ENCODE assay signal across 11 cellular contexts in genomic region chr11:121309688-121310087, GRCh38. TPM values are rescaled to one million over a fixed set of nuclear protein-coding genes. Genes with fewer than 3 reads are reported as not detected.
DNase-seq lines count a peak whose midpoint lies in the region; ATAC-seq lines count a peak whose summit lies in the region.
"Had no signal": no experiment of that assay in that cellular context is flagged by ENCODE, and none has a peak within 500 bp of the region (broad histone marks: within the 10 kb centered on the region; RNA-seq: fewer than 3 reads in every experiment).

No MANE protein-coding gene starts in this region.

- ATAC-seq in GM21423 (IDR thresholded peaks at IDR 0.05; ENCODE audit: unreplicated experiment) (peak; percentile 77), HG03103 (IDR thresholded peaks at IDR 0.05; ENCODE audit: low read depth, unreplicated experiment) (peak; percentile 76), naive B cell (ENCODE audit: low read depth in 2 of 2) (peak; percentile 58 to 77), Right ventricle myocardium superior (ENCODE audit: poor library complexity) (no peak)

- H3K4me1 Mint-ChIP-seq in T-helper 2 cell treated with Interferon-gamma antibody and Interleukin-4, amounts not matched to agents 5 μg/mL and 100 μg/mL, for 36 hours (ENCODE audit: low read depth), result peaks cover 27% of the 10 kb centered on the region
- peaks cover 21 to 40% (median 31%) of the 10 kb centered on the region in 3 donors for H3K4me1 Mint-ChIP-seq in naive B cell

- intact Hi-C loops in Right ventricle myocardium superior (cut with DNase I), result no loop called here

- H3K9me3 Mint-ChIP-seq in T-helper 2 cell treated with Interferon-gamma antibody and Interleukin-4, amounts not matched to agents 5 μg/mL and 100 μg/mL, for 36 hours, result no peaks in the 10 kb centered on the region
- H3K9me3 Mint-ChIP-seq in naive B cell, result no peaks in the 10 kb centered on the region

- H3K27ac Mint-ChIP-seq in T-helper 2 cell treated with Interferon-gamma antibody and Interleukin-4, amounts not matched to agents 5 μg/mL and 100 μg/mL, for 36 hours, result peak overlapping the region; percentile 23
- H3K27ac Mint-ChIP-seq in naive B cell, result peak overlapping the region; percentile 0 to 93 (median 27)

- H3K4me3 Mint-ChIP-seq in T-helper 2 cell treated with Interferon-gamma antibody and Interleukin-4, amounts not matched to agents 5 μg/mL and 100 μg/mL, for 36 hours, result peak overlapping the region; percentile 12
- peak overlapping the region; percentile 30 to 79 (median 58) for H3K4me3 Mint-ChIP-seq in naive B cell

- no peaks in the 10 kb centered on the region for H3K27me3 Mint-ChIP-seq in T-helper 2 cell treated with Interferon-gamma antibody and Interleukin-4, amounts not matched to agents 5 μg/mL and 100 μg/mL, for 36 hours (ENCODE audit: low read depth)
- H3K27me3 Mint-ChIP-seq in naive B cell, result no peaks in the 10 kb centered on the region

- peaks cover 41% of the 10 kb centered on the region for H3K36me3 Mint-ChIP-seq in T-helper 2 cell treated with Interferon-gamma antibody and Interleukin-4, amounts not matched to agents 5 μg/mL and 100 μg/mL, for 36 hours (ENCODE audit: low read depth)
- peaks cover 7 to 14% of the 10 kb centered on the region in 2 donors for H3K36me3 Mint-ChIP-seq in naive B cell

- DNase-seq in T-helper 2 cell treated with Interferon-gamma antibody and Interleukin-4, amounts not matched to agents 5 μg/mL and 100 μg/mL, for 36 hours (ENCODE audit: low spot score), result no peak
- no peak for DNase-seq in T-helper 2 cell
- peak; percentile 29 for DNase-seq in naive B cell
- no peak for DNase-seq in activated CD8-positive, alpha-beta memory T cell treated with anti-CD3 and anti-CD28 coated beads, Interleukin-2, amount 50 U/mL, for 48 hours
- DNase-seq in NCI-H2081 treated with DMSO at 0.1 percent for 48 hours (lab: John Stamatoyannopoulos, UW), result no peak
- DNase-seq in Right ventricle myocardium superior, result no peak
- DNase-seq: anterior cingulate cortex, NCI-H1105 treated with DMSO at 0.1 percent for 48 hours, tibial artery had no signal

RNA-seq across cellular contexts. Expression of gene SC5D, which starts 17.1 kb away (rescaled TPM):
- polyA plus RNA-seq in naive B cell (ENCODE audit: low read depth in 6 of 6), result 10 to 100 TPM; 11.1 to 17.6 (median 14.9) TPM
- 18.0 TPM for total RNA-seq in Right ventricle myocardium superior
